ENCODE assay signal across 1 cellular context in genomic region chr3:71453319-71453718, GRCh38.
TF ChIP-seq lines count a peak whose summit lies in the region.

No MANE protein-coding gene starts in this region.

TF ChIP-seq in H1, 55 proteins besides CTCF, POLR2A, EP300 and RAD21:
- TF ChIP-seq JUN (IDR thresholded peaks at IDR 0.05; ENCODE audit: low read depth, low read length) (no peak), TCF12 (IDR thresholded peaks at IDR 0.05; ENCODE audit: low read depth, low read length) (no peak), SAP30 (IDR thresholded peaks at IDR 0.05; ENCODE audit: insufficient read depth, insufficient replicate concordance, low read length) (no peak), SIX5 (IDR thresholded peaks at IDR 0.05; ENCODE audit: low read depth, low read length) (no peak), SP4 (IDR thresholded peaks at IDR 0.05; ENCODE audit: low read length) (no peak), FOSL1 (IDR thresholded peaks at IDR 0.05; ENCODE audit: insufficient read depth, low read depth, low read length) (no peak), KDM5A (IDR thresholded peaks at IDR 0.05; ENCODE audit: low read length) (no peak), CHD2 (IDR thresholded peaks at IDR 0.05; ENCODE audit: low read length) (no peak), KDM4A (IDR thresholded peaks at IDR 0.05; ENCODE audit: low read depth, low read length, severe bottlenecking) (no peak), POU5F1 (IDR thresholded peaks at IDR 0.05; ENCODE audit: low read depth, low read length) (no peak), CBX8 (IDR thresholded peaks at IDR 0.05; ENCODE audit: borderline replicate concordance, low read depth, low read length) (no peak), ASH2L (IDR thresholded peaks at IDR 0.05; ENCODE audit: low read length) (no peak), SIRT6 (IDR thresholded peaks at IDR 0.05; ENCODE audit: low read length) (no peak)
- TF ChIP-seq, protein P1, sequence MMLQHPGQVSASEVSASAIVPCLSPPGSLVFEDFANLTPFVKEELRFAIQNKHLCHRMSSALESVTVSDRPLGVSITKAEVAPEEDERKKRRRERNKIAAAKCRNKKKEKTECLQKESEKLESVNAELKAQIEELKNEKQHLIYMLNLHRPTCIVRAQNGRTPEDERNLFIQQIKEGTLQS (IDR thresholded peaks at IDR 0.05; ENCODE audit: insufficient read depth, low read depth, low read length) = no peak
- TF ChIP-seq, protein P2, sequence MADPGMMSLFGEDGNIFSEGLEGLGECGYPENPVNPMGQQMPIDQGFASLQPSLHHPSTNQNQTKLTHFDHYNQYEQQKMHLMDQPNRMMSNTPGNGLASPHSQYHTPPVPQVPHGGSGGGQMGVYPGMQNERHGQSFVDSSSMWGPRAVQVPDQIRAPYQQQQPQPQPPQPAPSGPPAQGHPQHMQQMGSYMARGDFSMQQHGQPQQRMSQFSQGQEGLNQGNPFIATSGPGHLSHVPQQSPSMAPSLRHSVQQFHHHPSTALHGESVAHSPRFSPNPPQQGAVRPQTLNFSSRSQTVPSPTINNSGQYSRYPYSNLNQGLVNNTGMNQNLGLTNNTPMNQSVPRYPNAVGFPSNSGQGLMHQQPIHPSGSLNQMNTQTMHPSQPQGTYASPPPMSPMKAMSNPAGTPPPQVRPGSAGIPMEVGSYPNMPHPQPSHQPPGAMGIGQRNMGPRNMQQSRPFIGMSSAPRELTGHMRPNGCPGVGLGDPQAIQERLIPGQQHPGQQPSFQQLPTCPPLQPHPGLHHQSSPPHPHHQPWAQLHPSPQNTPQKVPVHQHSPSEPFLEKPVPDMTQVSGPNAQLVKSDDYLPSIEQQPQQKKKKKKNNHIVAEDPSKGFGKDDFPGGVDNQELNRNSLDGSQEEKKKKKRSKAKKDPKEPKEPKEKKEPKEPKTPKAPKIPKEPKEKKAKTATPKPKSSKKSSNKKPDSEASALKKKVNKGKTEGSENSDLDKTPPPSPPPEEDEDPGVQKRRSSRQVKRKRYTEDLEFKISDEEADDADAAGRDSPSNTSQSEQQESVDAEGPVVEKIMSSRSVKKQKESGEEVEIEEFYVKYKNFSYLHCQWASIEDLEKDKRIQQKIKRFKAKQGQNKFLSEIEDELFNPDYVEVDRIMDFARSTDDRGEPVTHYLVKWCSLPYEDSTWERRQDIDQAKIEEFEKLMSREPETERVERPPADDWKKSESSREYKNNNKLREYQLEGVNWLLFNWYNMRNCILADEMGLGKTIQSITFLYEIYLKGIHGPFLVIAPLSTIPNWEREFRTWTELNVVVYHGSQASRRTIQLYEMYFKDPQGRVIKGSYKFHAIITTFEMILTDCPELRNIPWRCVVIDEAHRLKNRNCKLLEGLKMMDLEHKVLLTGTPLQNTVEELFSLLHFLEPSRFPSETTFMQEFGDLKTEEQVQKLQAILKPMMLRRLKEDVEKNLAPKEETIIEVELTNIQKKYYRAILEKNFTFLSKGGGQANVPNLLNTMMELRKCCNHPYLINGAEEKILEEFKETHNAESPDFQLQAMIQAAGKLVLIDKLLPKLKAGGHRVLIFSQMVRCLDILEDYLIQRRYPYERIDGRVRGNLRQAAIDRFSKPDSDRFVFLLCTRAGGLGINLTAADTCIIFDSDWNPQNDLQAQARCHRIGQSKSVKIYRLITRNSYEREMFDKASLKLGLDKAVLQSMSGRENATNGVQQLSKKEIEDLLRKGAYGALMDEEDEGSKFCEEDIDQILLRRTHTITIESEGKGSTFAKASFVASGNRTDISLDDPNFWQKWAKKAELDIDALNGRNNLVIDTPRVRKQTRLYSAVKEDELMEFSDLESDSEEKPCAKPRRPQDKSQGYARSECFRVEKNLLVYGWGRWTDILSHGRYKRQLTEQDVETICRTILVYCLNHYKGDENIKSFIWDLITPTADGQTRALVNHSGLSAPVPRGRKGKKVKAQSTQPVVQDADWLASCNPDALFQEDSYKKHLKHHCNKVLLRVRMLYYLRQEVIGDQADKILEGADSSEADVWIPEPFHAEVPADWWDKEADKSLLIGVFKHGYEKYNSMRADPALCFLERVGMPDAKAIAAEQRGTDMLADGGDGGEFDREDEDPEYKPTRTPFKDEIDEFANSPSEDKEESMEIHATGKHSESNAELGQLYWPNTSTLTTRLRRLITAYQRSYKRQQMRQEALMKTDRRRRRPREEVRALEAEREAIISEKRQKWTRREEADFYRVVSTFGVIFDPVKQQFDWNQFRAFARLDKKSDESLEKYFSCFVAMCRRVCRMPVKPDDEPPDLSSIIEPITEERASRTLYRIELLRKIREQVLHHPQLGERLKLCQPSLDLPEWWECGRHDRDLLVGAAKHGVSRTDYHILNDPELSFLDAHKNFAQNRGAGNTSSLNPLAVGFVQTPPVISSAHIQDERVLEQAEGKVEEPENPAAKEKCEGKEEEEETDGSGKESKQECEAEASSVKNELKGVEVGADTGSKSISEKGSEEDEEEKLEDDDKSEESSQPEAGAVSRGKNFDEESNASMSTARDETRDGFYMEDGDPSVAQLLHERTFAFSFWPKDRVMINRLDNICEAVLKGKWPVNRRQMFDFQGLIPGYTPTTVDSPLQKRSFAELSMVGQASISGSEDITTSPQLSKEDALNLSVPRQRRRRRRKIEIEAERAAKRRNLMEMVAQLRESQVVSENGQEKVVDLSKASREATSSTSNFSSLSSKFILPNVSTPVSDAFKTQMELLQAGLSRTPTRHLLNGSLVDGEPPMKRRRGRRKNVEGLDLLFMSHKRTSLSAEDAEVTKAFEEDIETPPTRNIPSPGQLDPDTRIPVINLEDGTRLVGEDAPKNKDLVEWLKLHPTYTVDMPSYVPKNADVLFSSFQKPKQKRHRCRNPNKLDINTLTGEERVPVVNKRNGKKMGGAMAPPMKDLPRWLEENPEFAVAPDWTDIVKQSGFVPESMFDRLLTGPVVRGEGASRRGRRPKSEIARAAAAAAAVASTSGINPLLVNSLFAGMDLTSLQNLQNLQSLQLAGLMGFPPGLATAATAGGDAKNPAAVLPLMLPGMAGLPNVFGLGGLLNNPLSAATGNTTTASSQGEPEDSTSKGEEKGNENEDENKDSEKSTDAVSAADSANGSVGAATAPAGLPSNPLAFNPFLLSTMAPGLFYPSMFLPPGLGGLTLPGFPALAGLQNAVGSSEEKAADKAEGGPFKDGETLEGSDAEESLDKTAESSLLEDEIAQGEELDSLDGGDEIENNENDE (IDR thresholded peaks at IDR 0.05; ENCODE audit: insufficient replicate concordance, low read length) = no peak
TF ChIP-seq in H1: peak in this region for 0.
